1 cellular context compared by ENCODE assay signal in the genomic region with DNA sequence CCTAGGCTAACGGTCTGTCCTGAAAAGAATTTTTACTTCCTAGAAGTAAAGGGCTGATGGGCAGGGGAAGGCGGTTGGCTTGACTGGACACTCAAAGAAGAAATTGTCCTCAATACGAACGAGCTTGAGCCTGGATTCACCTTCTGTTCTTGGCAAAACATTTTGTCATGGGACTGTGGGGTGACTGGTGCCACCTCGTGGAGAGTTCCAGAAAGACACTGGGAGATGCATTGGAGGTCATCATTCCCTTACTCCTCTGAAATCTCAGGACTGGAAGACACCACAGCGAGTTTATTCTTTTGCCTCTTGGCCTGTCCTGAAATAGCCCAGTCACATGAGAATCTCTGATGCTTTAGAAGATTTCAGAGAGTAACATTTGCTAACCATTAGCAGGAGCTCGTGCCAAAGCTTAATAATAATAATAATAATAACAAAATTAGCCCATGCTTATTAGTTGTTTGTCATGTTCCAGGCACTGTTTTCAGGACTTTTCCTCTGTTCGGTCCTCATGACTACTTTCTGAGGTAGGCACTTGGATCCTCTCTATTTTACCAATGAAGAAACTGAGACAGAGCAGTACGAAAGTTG.
TF ChIP-seq lines count a peak whose summit lies in the region.

No MANE protein-coding gene starts in this region.

TF ChIP-seq in HepG2, 621 proteins besides CTCF, POLR2A, EP300 and RAD21 (continued from another document):
- TF ChIP-seq, protein P1, sequence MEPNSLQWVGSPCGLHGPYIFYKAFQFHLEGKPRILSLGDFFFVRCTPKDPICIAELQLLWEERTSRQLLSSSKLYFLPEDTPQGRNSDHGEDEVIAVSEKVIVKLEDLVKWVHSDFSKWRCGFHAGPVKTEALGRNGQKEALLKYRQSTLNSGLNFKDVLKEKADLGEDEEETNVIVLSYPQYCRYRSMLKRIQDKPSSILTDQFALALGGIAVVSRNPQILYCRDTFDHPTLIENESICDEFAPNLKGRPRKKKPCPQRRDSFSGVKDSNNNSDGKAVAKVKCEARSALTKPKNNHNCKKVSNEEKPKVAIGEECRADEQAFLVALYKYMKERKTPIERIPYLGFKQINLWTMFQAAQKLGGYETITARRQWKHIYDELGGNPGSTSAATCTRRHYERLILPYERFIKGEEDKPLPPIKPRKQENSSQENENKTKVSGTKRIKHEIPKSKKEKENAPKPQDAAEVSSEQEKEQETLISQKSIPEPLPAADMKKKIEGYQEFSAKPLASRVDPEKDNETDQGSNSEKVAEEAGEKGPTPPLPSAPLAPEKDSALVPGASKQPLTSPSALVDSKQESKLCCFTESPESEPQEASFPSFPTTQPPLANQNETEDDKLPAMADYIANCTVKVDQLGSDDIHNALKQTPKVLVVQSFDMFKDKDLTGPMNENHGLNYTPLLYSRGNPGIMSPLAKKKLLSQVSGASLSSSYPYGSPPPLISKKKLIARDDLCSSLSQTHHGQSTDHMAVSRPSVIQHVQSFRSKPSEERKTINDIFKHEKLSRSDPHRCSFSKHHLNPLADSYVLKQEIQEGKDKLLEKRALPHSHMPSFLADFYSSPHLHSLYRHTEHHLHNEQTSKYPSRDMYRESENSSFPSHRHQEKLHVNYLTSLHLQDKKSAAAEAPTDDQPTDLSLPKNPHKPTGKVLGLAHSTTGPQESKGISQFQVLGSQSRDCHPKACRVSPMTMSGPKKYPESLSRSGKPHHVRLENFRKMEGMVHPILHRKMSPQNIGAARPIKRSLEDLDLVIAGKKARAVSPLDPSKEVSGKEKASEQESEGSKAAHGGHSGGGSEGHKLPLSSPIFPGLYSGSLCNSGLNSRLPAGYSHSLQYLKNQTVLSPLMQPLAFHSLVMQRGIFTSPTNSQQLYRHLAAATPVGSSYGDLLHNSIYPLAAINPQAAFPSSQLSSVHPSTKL (CRISPR knock-in tag; IDR thresholded peaks at IDR 0.05): 0 out of 2 replicates have a peak, but pooled peaks have one; percentile 14
- TF ChIP-seq, protein P2, sequence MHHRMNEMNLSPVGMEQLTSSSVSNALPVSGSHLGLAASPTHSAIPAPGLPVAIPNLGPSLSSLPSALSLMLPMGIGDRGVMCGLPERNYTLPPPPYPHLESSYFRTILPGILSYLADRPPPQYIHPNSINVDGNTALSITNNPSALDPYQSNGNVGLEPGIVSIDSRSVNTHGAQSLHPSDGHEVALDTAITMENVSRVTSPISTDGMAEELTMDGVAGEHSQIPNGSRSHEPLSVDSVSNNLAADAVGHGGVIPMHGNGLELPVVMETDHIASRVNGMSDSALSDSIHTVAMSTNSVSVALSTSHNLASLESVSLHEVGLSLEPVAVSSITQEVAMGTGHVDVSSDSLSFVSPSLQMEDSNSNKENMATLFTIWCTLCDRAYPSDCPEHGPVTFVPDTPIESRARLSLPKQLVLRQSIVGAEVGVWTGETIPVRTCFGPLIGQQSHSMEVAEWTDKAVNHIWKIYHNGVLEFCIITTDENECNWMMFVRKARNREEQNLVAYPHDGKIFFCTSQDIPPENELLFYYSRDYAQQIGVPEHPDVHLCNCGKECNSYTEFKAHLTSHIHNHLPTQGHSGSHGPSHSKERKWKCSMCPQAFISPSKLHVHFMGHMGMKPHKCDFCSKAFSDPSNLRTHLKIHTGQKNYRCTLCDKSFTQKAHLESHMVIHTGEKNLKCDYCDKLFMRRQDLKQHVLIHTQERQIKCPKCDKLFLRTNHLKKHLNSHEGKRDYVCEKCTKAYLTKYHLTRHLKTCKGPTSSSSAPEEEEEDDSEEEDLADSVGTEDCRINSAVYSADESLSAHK (CRISPR knock-in tag; IDR thresholded peaks at IDR 0.05; ENCODE audit: borderline replicate concordance): no peak
- TF ChIP-seq POGZ (CRISPR knock-in tag; IDR thresholded peaks at IDR 0.05) (0 out of 2 replicates have a peak, but pooled peaks have one; percentile 16), ZFP62 (CRISPR knock-in tag; IDR thresholded peaks at IDR 0.05) (no peak), LCORL (IDR thresholded peaks at IDR 0.05) (no peak), LCORL (CRISPR knock-in tag; IDR thresholded peaks at IDR 0.05) (no peak), STAG1 (CRISPR knock-in tag; IDR thresholded peaks at IDR 0.05) (peak; percentile 86), IRF2 (CRISPR knock-in tag; IDR thresholded peaks at IDR 0.05) (peak; percentile 38; the same call in 1 of the 2 replicates), SMC3 (IDR thresholded peaks at IDR 0.05; ENCODE audit: low read length) (peak; percentile 88), ZNF124 (CRISPR knock-in tag; IDR thresholded peaks at IDR 0.05) (no peak; the same call in 1 of the 2 replicates), XRCC5 (optimal IDR thresholded peaks at IDR 0.05; ENCODE audit: low read length) (peak; percentile 62), ZNF572 (CRISPR knock-in tag; IDR thresholded peaks at IDR 0.05) (no peak), ZNF792 (CRISPR knock-in tag; IDR thresholded peaks at IDR 0.05) (0 out of 2 replicates have a peak, but pooled peaks have one; percentile 25)
- TF ChIP-seq, protein P3, sequence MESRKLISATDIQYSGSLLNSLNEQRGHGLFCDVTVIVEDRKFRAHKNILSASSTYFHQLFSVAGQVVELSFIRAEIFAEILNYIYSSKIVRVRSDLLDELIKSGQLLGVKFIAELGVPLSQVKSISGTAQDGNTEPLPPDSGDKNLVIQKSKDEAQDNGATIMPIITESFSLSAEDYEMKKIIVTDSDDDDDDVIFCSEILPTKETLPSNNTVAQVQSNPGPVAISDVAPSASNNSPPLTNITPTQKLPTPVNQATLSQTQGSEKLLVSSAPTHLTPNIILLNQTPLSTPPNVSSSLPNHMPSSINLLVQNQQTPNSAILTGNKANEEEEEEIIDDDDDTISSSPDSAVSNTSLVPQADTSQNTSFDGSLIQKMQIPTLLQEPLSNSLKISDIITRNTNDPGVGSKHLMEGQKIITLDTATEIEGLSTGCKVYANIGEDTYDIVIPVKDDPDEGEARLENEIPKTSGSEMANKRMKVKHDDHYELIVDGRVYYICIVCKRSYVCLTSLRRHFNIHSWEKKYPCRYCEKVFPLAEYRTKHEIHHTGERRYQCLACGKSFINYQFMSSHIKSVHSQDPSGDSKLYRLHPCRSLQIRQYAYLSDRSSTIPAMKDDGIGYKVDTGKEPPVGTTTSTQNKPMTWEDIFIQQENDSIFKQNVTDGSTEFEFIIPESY (CRISPR knock-in tag; IDR thresholded peaks at IDR 0.05): no peak
- TF ChIP-seq, protein P4, sequence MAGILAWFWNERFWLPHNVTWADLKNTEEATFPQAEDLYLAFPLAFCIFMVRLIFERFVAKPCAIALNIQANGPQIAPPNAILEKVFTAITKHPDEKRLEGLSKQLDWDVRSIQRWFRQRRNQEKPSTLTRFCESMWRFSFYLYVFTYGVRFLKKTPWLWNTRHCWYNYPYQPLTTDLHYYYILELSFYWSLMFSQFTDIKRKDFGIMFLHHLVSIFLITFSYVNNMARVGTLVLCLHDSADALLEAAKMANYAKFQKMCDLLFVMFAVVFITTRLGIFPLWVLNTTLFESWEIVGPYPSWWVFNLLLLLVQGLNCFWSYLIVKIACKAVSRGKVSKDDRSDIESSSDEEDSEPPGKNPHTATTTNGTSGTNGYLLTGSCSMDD (CRISPR knock-in tag; IDR thresholded peaks at IDR 0.05): no peak
- TF ChIP-seq, protein P5, sequence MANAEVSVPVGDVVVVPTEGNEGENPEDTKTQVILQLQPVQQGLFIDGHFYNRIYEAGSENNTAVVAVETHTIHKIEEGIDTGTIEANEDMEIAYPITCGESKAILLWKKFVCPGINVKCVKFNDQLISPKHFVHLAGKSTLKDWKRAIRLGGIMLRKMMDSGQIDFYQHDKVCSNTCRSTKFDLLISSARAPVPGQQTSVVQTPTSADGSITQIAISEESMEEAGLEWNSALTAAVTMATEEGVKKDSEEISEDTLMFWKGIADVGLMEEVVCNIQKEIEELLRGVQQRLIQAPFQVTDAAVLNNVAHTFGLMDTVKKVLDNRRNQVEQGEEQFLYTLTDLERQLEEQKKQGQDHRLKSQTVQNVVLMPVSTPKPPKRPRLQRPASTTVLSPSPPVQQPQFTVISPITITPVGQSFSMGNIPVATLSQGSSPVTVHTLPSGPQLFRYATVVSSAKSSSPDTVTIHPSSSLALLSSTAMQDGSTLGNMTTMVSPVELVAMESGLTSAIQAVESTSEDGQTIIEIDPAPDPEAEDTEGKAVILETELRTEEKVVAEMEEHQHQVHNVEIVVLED (CRISPR knock-in tag; IDR thresholded peaks at IDR 0.05; ENCODE audit: borderline replicate concordance): no peak
TF ChIP-seq in HepG2: peak in this region for 12.
